In genomic region chr2:54572262-54572635, GRCh38 we compare ENCODE assay signal across 8 cellular contexts.
A peak's percentile ranks its signal among the peaks of the same experiment; 100 is the strongest.
DNase-seq lines count a peak whose midpoint lies in the region; ATAC-seq and TF ChIP-seq lines count a peak whose summit lies in the region.

No MANE protein-coding gene starts in this region.

- H3K4me3 Mint-ChIP-seq in Calu3 (ENCODE audit: low read depth, unreplicated experiment): peak overlapping the region; percentile 84

- intact Hi-C loops in Calu3 (cut with micrococcal nuclease; ENCODE audit: unreplicated experiment): loop anchor here (2.0 to 5.0 kb wide), 3 partner anchors 15 to 60 kb away; no protein-coding TSS in a partner anchor

- H3K27ac Mint-ChIP-seq in Calu3 (ENCODE audit: unreplicated experiment): peak overlapping the region; percentile 98

- DNase-seq in Calu3 (peak; percentile 55), LNCaP clone FGC (ENCODE audit: low read depth) (peak; percentile 75), amniotic epithelial cell (ENCODE audit: low read depth) (peak; percentile 92), kidney epithelial cell (ENCODE audit: low read depth) (peak; percentile 81), thoracic aorta (ENCODE audit: low spot score) (no peak), DMS114 treated with DMSO at 0.1 percent for 48 hours (lab: John Stamatoyannopoulos, UW; ENCODE audit: unreplicated experiment) (no peak), C1 segment of cervical spinal cord (lab: John Stamatoyannopoulos, UW) (no peak)

- H3K4me1 ChIP-seq in thoracic aorta (ENCODE audit: control insufficient read depth in 1 of 2, low read depth in 2 of 2): peaks cover 39 to 87% of the 10 kb centered on the region in 2 donors

- no peaks in the 10 kb centered on the region for H3K9me3 Mint-ChIP-seq in Calu3 (ENCODE audit: low read depth, unreplicated experiment)

- H3K27me3 ChIP-seq in kidney epithelial cell (ENCODE audit: control insufficient read depth, insufficient read depth, low read length) (no peaks in the 10 kb centered on the region), thoracic aorta (replicated peaks; ENCODE audit: insufficient read depth) (no peaks in the 10 kb centered on the region)

- TF ChIP-seq CTCF in Calu3 (IDR thresholded peaks at IDR 0.05; ENCODE audit: unreplicated experiment) (no peak), LNCaP clone FGC (IDR thresholded peaks at IDR 0.05; ENCODE audit: control insufficient read depth, extremely low read depth, insufficient read depth) (no peak), kidney epithelial cell (IDR thresholded peaks at IDR 0.05; ENCODE audit: insufficient read depth, low read length, poor library complexity, severe bottlenecking) (no peak), thoracic aorta (IDR thresholded peaks at IDR 0.05) (no peak)

- peak overlapping the region; percentile 62 to 74 for H3K27ac ChIP-seq in thoracic aorta

- ATAC-seq in thoracic aorta (ENCODE audit: insufficient number of reproducible peaks, low FRiP score, low read depth) (peak; percentile 54), HG02973 (IDR thresholded peaks at IDR 0.05; ENCODE audit: unreplicated experiment) (no peak)

- H3K36me3 ChIP-seq in kidney epithelial cell (ENCODE audit: control insufficient read depth, insufficient read depth, low read length) (no peaks in the 10 kb centered on the region), thoracic aorta (no peaks in the 10 kb centered on the region)

- no peaks in the 10 kb centered on the region for H3K9me3 ChIP-seq in thoracic aorta

- H3K4me1 Mint-ChIP-seq in Calu3 (ENCODE audit: low read depth, unreplicated experiment): peaks cover 90% of the 10 kb centered on the region

- CTCF ChIA-PET in Calu3 (lab: Charles Lee): interaction anchor here (0.6 to 2.8 kb wide), 5 partner anchors 10 to 136 kb away, joined by 3 to 15 read pairs (median 4); no protein-coding TSS in a partner anchor

- H3K27me3 Mint-ChIP-seq in Calu3 (ENCODE audit: unreplicated experiment): no peaks in the 10 kb centered on the region

- H3K4me3 ChIP-seq in LNCaP clone FGC (ENCODE audit: low read depth, low read length) (no peak overlapping the region), kidney epithelial cell (ENCODE audit: low read depth, low read length) (no peak overlapping the region), thoracic aorta (peak overlapping the region; percentile 40)

- peaks cover 96% of the 10 kb centered on the region for H3K36me3 Mint-ChIP-seq in Calu3 (ENCODE audit: insufficient read depth, unreplicated experiment)

- BruUV-seq in Calu3 (replicated peaks; lab: Mats Ljungman, UMichigan): no TSS peak

Comparison
In these comparisons a context has a peak if more than half of its experiments do, and no peak if none do; other contexts are left out.
1. DNase-seq: peak in Calu3 (single experiment), LNCaP clone FGC (single experiment), amniotic epithelial cell (single experiment) and kidney epithelial cell (single experiment); none in thoracic aorta (single experiment), DMS114 treated with DMSO at 0.1 percent for 48 hours (single experiment) and C1 segment of cervical spinal cord (0 of 14).